In genomic region chr2:205752924-205753323, GRCh38 we compare ENCODE assay signal across 24 cellular contexts.
DNase-seq lines count a peak whose midpoint lies in the region; ATAC-seq and TF ChIP-seq lines count a peak whose summit lies in the region.
"Had no signal": no experiment of that assay in that cellular context is flagged by ENCODE, and none has a peak within 500 bp of the region (broad histone marks: within the 10 kb centered on the region; RNA-seq: fewer than 3 reads in every experiment).

No MANE protein-coding gene starts in this region.

- H3K36me3 Mint-ChIP-seq in naive thymus-derived CD8-positive, alpha-beta T cell = no peaks in the 10 kb centered on the region
- H3K36me3 Mint-ChIP-seq: activated naive CD4-positive, alpha-beta T cell treated with anti-CD3 and anti-CD28 coated beads, Interleukin-2, amount 50 U/mL, for 72 hours; IgD-negative memory B cell had no signal

- peaks cover 7 to 23% (median 12%) of the 10 kb centered on the region in 5 donors for H3K27me3 Mint-ChIP-seq in naive thymus-derived CD8-positive, alpha-beta T cell

- no peak overlapping the region for H3K27ac Mint-ChIP-seq in naive thymus-derived CD8-positive, alpha-beta T cell
- H3K27ac Mint-ChIP-seq: activated CD4-positive, alpha-beta memory T cell treated with anti-CD3 and anti-CD28 coated beads, Interleukin-2, amount 10 ng/mL, durations not matched to agents 7 days and 5 days; activated naive CD4-positive, alpha-beta T cell treated with anti-CD3 and anti-CD28 coated beads, Interleukin-2, amount 50 U/mL, for 72 hours; activated T-helper 17 cell treated with anti-CD3 and anti-CD28 coated beads, Interleukin-2, amount 50 U/mL, for 72 hours; IgD-negative memory B cell; progenitor cell of endocrine pancreas had no signal

- no peaks in the 10 kb centered on the region for H4K20me1 ChIP-seq in PC-9 (ENCODE audit: insufficient read depth)
- H4K20me1 ChIP-seq: BLaER1 had no signal

- H3K4me3 ChIP-seq in PC-9 (no peak overlapping the region), astrocyte of the spinal cord (ENCODE audit: low read depth, low read length) (no peak overlapping the region), muscle layer of duodenum (ENCODE audit: low read depth in 1 of 2, low read length in 2 of 2) (no peak overlapping the region), tibial nerve (no peak overlapping the region), ascending aorta (no peak overlapping the region)
- H3K4me3 ChIP-seq: BLaER1, dorsolateral prefrontal cortex, mucosa of descending colon, thoracic aorta had no signal

- H3K27ac ChIP-seq in PC-9 (peak overlapping the region; percentile 95), muscle layer of duodenum (ENCODE audit: low read length) (peak overlapping the region; percentile 56), tibial nerve (peak overlapping the region in 3 of 4 donors; percentile 2 to 90 (median 89)), ascending aorta (peak overlapping the region in 1 of 2 donors; percentile 88)
- H3K27ac ChIP-seq: BLaER1 had no signal

- no peak overlapping the region for H3K4me3 Mint-ChIP-seq in naive thymus-derived CD8-positive, alpha-beta T cell
- H3K4me3 Mint-ChIP-seq: activated CD4-positive, alpha-beta memory T cell treated with anti-CD3 and anti-CD28 coated beads, Interleukin-2, amount 10 ng/mL, durations not matched to agents 7 days and 5 days; activated T-helper 17 cell treated with anti-CD3 and anti-CD28 coated beads, Interleukin-2, amount 50 U/mL, for 72 hours; IgD-negative memory B cell had no signal

- no peak for TF ChIP-seq CTCF in PC-9 (conservative IDR thresholded peaks at IDR 0.05)
- TF ChIP-seq CTCF in astrocyte of the spinal cord (IDR thresholded peaks at IDR 0.05; ENCODE audit: low read depth, low read length) = no peak
- no peak for TF ChIP-seq CTCF in tibial nerve (IDR thresholded peaks at IDR 0.05)
- no peak for TF ChIP-seq CTCF in GM13977 (IDR thresholded peaks at IDR 0.05; ENCODE audit: extremely low read depth, insufficient read depth, missing control alignments)
- TF ChIP-seq CTCF in ascending aorta (IDR thresholded peaks at IDR 0.05) = no peak

- in situ Hi-C loops in astrocyte of the spinal cord (cut with HindIII; ENCODE audit: low sequenced_read_pairs) (no loop called here), GM13977 (cut with MboI; ENCODE audit: low pct_unique_long_range_greater_than_20kb, low sequenced_read_pairs, unreplicated experiment) (no loop called here)

- intact Hi-C loops in PC-9 (cut with micrococcal nuclease; ENCODE audit: unreplicated experiment) = no loop called here
- intact Hi-C loops in ascending aorta (cut with DNase I) = loop anchor here (10.0 kb wide), 1 partner anchor 1502 kb away; no protein-coding TSS in a partner anchor

- WGBS in tibial nerve, 2 donors = 56 to 68% methylated on average over 8 of the region's 8 CpGs

- BruUV-seq in PC-9 (replicated peaks; lab: Mats Ljungman, UMichigan) = no TSS peak

- H3K4me2 ChIP-seq in PC-9 = peak overlapping the region; percentile 87
- H3K4me2 ChIP-seq: BLaER1 had no signal

- H3K4me1 ChIP-seq in PC-9 (replicated peaks; ENCODE audit: insufficient read depth) = peaks cover 98% of the 10 kb centered on the region
- H3K4me1 ChIP-seq in muscle layer of duodenum (ENCODE audit: control insufficient read depth in 1 of 2, insufficient read depth in 2 of 2, low read length in 2 of 2) = peaks cover 14 to 52% of the 10 kb centered on the region in 2 donors
- H3K4me1 ChIP-seq in tibial nerve = peaks cover 6 to 100% (median 51%) of the 10 kb centered on the region in 4 donors
- H3K4me1 ChIP-seq in ascending aorta = peaks cover 12 to 23% of the 10 kb centered on the region in 2 donors

- no peak for ATAC-seq in naive thymus-derived CD8-positive, alpha-beta T cell
- ATAC-seq: activated naive CD4-positive, alpha-beta T cell treated with anti-CD3 and anti-CD28 coated beads, Interleukin-2, amount 50 U/mL, for 72 hours; activated T-helper 17 cell treated with anti-CD3 and anti-CD28 coated beads, Interleukin-2, amount 50 U/mL, for 72 hours; mucosa of descending colon had no signal

- TF ChIP-seq POLR2A in tibial nerve (IDR thresholded peaks at IDR 0.05) = no peak

- peaks cover 43% of the 10 kb centered on the region for H3F3A ChIP-seq in PC-9 (ENCODE audit: insufficient read depth, low read depth)

- no peak overlapping the region for H2AFZ ChIP-seq in PC-9

- POLR2A ChIA-PET in PC-9 (lab: Charles Lee; ENCODE audit: unreplicated experiment) = no interaction called here
- POLR2A ChIA-PET in naive thymus-derived CD8-positive, alpha-beta T cell (lab: Charles Lee) = no interaction called here

- no peaks in the 10 kb centered on the region for H3K27me3 ChIP-seq in PC-9 (ENCODE audit: insufficient read depth, low read depth)
- H3K27me3 ChIP-seq in muscle layer of duodenum (ENCODE audit: low read depth, low read length) = no peaks in the 10 kb centered on the region
- no peaks in the 10 kb centered on the region for H3K27me3 ChIP-seq in tibial nerve
- H3K27me3 ChIP-seq in ascending aorta = no peaks in the 10 kb centered on the region
- H3K27me3 ChIP-seq: BLaER1, dorsolateral prefrontal cortex had no signal

- TF ChIP-seq EP300 in tibial nerve (IDR thresholded peaks at IDR 0.05) = no peak

- 0 out of 2 replicates have a peak, but pooled peaks cover 4% of the 10 kb centered on the region for H3K36me3 ChIP-seq in PC-9 (ENCODE audit: low read depth)
- H3K36me3 ChIP-seq in muscle layer of duodenum (ENCODE audit: control insufficient read depth in 1 of 2, insufficient read depth in 2 of 2, low read length in 2 of 2) = peaks cover 4 to 25% of the 10 kb centered on the region in 2 donors
- H3K36me3 ChIP-seq in tibial nerve = peaks cover 0 to 36% (median 0%) of the 10 kb centered on the region in 3 donors
- no peaks in the 10 kb centered on the region for H3K36me3 ChIP-seq in ascending aorta
- H3K36me3 ChIP-seq: thoracic aorta had no signal

- H3K9me3 ChIP-seq in PC-9 (ENCODE audit: insufficient read depth, low read depth) (no peaks in the 10 kb centered on the region), muscle layer of duodenum (ENCODE audit: control insufficient read depth in 1 of 2, low read length in 2 of 2) (no peaks in the 10 kb centered on the region), tibial nerve (no peaks in the 10 kb centered on the region), ascending aorta (no peaks in the 10 kb centered on the region)
- H3K9me3 ChIP-seq: BLaER1, mucosa of descending colon, thoracic aorta had no signal

- no peak for DNase-seq in PC-9
- peak; percentile 94 for DNase-seq in astrocyte of the spinal cord (ENCODE audit: low read depth, low spot score)
- DNase-seq in tibial nerve (ENCODE audit: low spot score in 2 of 2) = no peak
- no peak for DNase-seq in naive thymus-derived CD8-positive, alpha-beta T cell
- DNase-seq in GM13977 (ENCODE audit: low spot score) = no peak
- DNase-seq in ascending aorta (ENCODE audit: low spot score in 2 of 2) = no peak
- DNase-seq: activated CD4-positive, alpha-beta memory T cell treated with anti-CD3 and anti-CD28 coated beads, Interleukin-2, amount 10 ng/mL, durations not matched to agents 7 days and 5 days; activated CD4-positive, CD25-positive, alpha-beta regulatory T cell treated with anti-CD3 and anti-CD28 coated beads, Interleukin-2, amount 50 U/mL, for 72 hours; aorta; dorsolateral prefrontal cortex; glutamatergic neuron; H7; mucosa of descending colon; NCI-H1105; NCI-H2029; stimulated activated naive CD4-positive, alpha-beta T cell; T-helper 1 cell had no signal

- H3K9me2 ChIP-seq in PC-9 (ENCODE audit: insufficient read depth) = no peaks in the 10 kb centered on the region

- CTCF ChIA-PET in PC-9 (lab: Charles Lee) = no interaction called here

- H3K79me2 ChIP-seq in PC-9 (ENCODE audit: low read depth) = peaks cover 27% of the 10 kb centered on the region

- no peaks in the 10 kb centered on the region for H3K9me3 Mint-ChIP-seq in naive thymus-derived CD8-positive, alpha-beta T cell
- H3K9me3 Mint-ChIP-seq: activated CD4-positive, alpha-beta memory T cell treated with anti-CD3 and anti-CD28 coated beads, Interleukin-2, amount 10 ng/mL, durations not matched to agents 7 days and 5 days; activated naive CD4-positive, alpha-beta T cell treated with anti-CD3 and anti-CD28 coated beads, Interleukin-2, amount 50 U/mL, for 72 hours; activated T-helper 17 cell treated with anti-CD3 and anti-CD28 coated beads, Interleukin-2, amount 50 U/mL, for 72 hours; IgD-negative memory B cell had no signal

- H3K4me1 Mint-ChIP-seq in naive thymus-derived CD8-positive, alpha-beta T cell = no peaks in the 10 kb centered on the region
- H3K4me1 Mint-ChIP-seq: activated CD4-positive, alpha-beta memory T cell treated with anti-CD3 and anti-CD28 coated beads, Interleukin-2, amount 10 ng/mL, durations not matched to agents 7 days and 5 days; activated T-helper 17 cell treated with anti-CD3 and anti-CD28 coated beads, Interleukin-2, amount 50 U/mL, for 72 hours; IgD-negative memory B cell had no signal
